7 cellular contexts compared by ENCODE assay signal in the genomic region with DNA sequence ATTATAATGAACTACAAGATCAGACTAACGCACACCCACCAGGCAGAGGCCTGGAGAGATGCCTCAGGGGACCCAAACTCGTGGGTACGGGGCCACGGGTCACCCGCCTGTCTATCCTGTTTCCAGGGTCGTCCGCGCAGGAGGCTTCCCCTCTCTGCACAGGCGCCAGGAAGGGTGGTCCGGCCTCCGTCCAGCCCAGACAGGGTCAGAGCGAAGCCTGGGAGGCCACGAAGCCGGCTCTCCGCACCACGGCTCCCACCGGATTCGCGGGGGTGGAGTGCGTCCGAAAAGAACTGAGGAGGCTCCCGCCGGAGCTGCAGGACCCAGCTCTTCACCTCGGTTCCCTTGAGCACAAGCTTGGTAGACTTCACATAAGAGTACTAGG.
A peak's percentile ranks its signal among the peaks of the same experiment; 100 is the strongest.
DNase-seq lines count a peak whose midpoint lies in the region; ATAC-seq and TF ChIP-seq lines count a peak whose summit lies in the region.
"Not testable (repeated sequence)": the region's sequence is repeated elsewhere in the genome, so short reads cannot be mapped to it uniquely, and the experiment has no call there.

No MANE protein-coding gene starts in this region.

- not testable (repeated sequence) for H3K27ac Mint-ChIP-seq in activated T-cell treated with anti-CD3 and anti-CD28 coated beads, Interleukin-2, amount 50 U/mL, for 72 hours; stimulated activated effector memory CD8-positive, alpha-beta T cell treated with anti-CD3 and anti-CD28 coated beads, Interleukin-12 subunit alpha, Interleukin-12 subunit beta, amount 100 ng/mL, for 72 hours
- H3K27ac Mint-ChIP-seq in central memory CD8-positive, alpha-beta T cell (ENCODE audit: low read depth) = peak overlapping the region; percentile 76
- peak overlapping the region; percentile 63 for H3K27ac Mint-ChIP-seq in memory B cell

- H3K4me3 Mint-ChIP-seq in activated T-cell treated with anti-CD3 and anti-CD28 coated beads, Interleukin-2, amount 50 U/mL, for 72 hours = peak overlapping the region; percentile 48 to 64
- peak overlapping the region; percentile 66 for H3K4me3 Mint-ChIP-seq in central memory CD8-positive, alpha-beta T cell
- H3K4me3 Mint-ChIP-seq in memory B cell = peak overlapping the region; percentile 75
- peak overlapping the region; percentile 54 for H3K4me3 Mint-ChIP-seq in stimulated activated effector memory CD8-positive, alpha-beta T cell treated with anti-CD3 and anti-CD28 coated beads, Interleukin-12 subunit alpha, Interleukin-12 subunit beta, amount 100 ng/mL, for 72 hours

- not testable (repeated sequence) for TF ChIP-seq POLR2A in gastroesophageal sphincter (IDR thresholded peaks at IDR 0.05)

- not testable (repeated sequence) for H3K4me3 ChIP-seq in RWPE2 (ENCODE audit: severe bottlenecking)
- peak overlapping the region; percentile 35 to 54 for H3K4me3 ChIP-seq in gastroesophageal sphincter

- H3K9me3 ChIP-seq in RWPE2 (ENCODE audit: severe bottlenecking); gastroesophageal sphincter: not testable (repeated sequence)

- not testable (repeated sequence) for H3K36me3 ChIP-seq in RWPE2 (ENCODE audit: low read depth); gastroesophageal sphincter

- not testable (repeated sequence) for H3K27ac ChIP-seq in RWPE2 (ENCODE audit: poor library complexity, severe bottlenecking)
- H3K27ac ChIP-seq in gastroesophageal sphincter = peak overlapping the region in 1 of 4 donors; percentile 64

- DNase-seq in ELF-1 (ENCODE audit: low read depth, low spot score) = peak; percentile 8
- peak; percentile 15 for DNase-seq in RWPE2 (ENCODE audit: low spot score)
- DNase-seq in activated T-cell treated with anti-CD3 and anti-CD28 coated beads, Interleukin-2, amount 50 U/mL, for 72 hours; central memory CD8-positive, alpha-beta T cell (ENCODE audit: low spot score in 2 of 2); memory B cell (ENCODE audit: low spot score in 2 of 2); stimulated activated effector memory CD8-positive, alpha-beta T cell treated with anti-CD3 and anti-CD28 coated beads, Interleukin-12 subunit alpha, Interleukin-12 subunit beta, amount 100 ng/mL, for 72 hours (ENCODE audit: low spot score in 2 of 2): not testable (repeated sequence)

- not testable (repeated sequence) for H3K9me3 Mint-ChIP-seq in activated T-cell treated with anti-CD3 and anti-CD28 coated beads, Interleukin-2, amount 50 U/mL, for 72 hours; central memory CD8-positive, alpha-beta T cell
- peaks cover 12% of the 10 kb centered on the region for H3K9me3 Mint-ChIP-seq in memory B cell
- peaks cover 11% of the 10 kb centered on the region for H3K9me3 Mint-ChIP-seq in stimulated activated effector memory CD8-positive, alpha-beta T cell treated with anti-CD3 and anti-CD28 coated beads, Interleukin-12 subunit alpha, Interleukin-12 subunit beta, amount 100 ng/mL, for 72 hours

- H3K27me3 ChIP-seq in RWPE2 (ENCODE audit: insufficient read depth, poor library complexity, severe bottlenecking); gastroesophageal sphincter: not testable (repeated sequence)

- H3K36me3 Mint-ChIP-seq in activated T-cell treated with anti-CD3 and anti-CD28 coated beads, Interleukin-2, amount 50 U/mL, for 72 hours (ENCODE audit: insufficient read depth in 2 of 2); central memory CD8-positive, alpha-beta T cell (ENCODE audit: insufficient read depth); memory B cell; stimulated activated effector memory CD8-positive, alpha-beta T cell treated with anti-CD3 and anti-CD28 coated beads, Interleukin-12 subunit alpha, Interleukin-12 subunit beta, amount 100 ng/mL, for 72 hours: not testable (repeated sequence)

- not testable (repeated sequence) for H3K4me1 ChIP-seq in RWPE2 (ENCODE audit: insufficient read depth, poor library complexity, severe bottlenecking); gastroesophageal sphincter

- not testable (repeated sequence) for H3K27me3 Mint-ChIP-seq in activated T-cell treated with anti-CD3 and anti-CD28 coated beads, Interleukin-2, amount 50 U/mL, for 72 hours (ENCODE audit: low read depth); central memory CD8-positive, alpha-beta T cell; memory B cell

- not testable (repeated sequence) for ATAC-seq in RWPE2 (ENCODE audit: low read depth); activated T-cell treated with anti-CD3 and anti-CD28 coated beads, Interleukin-2, amount 50 U/mL, for 72 hours (replicated peaks in 1 of 2); central memory CD8-positive, alpha-beta T cell (replicated peaks; ENCODE audit: extremely low read depth, poor library complexity, severe bottlenecking); gastroesophageal sphincter; stimulated activated effector memory CD8-positive, alpha-beta T cell treated with anti-CD3 and anti-CD28 coated beads, Interleukin-12 subunit alpha, Interleukin-12 subunit beta, amount 100 ng/mL, for 72 hours
- ATAC-seq in memory B cell (ENCODE audit: low read depth) = peak; percentile 24

- not testable (repeated sequence) for TF ChIP-seq CTCF in RWPE2 (IDR thresholded peaks at IDR 0.05; ENCODE audit: poor library complexity, severe bottlenecking); gastroesophageal sphincter (IDR thresholded peaks at IDR 0.05)

- WGBS in gastroesophageal sphincter (ENCODE audit: low coverage in 1 of 2), 2 donors = 44% methylated on average over 3 of the region's 24 CpGs; no CpG with 5 or more reads in 1 of the 2 donors

- not testable (repeated sequence) for H3K4me1 Mint-ChIP-seq in activated T-cell treated with anti-CD3 and anti-CD28 coated beads, Interleukin-2, amount 50 U/mL, for 72 hours (ENCODE audit: low read depth); central memory CD8-positive, alpha-beta T cell; memory B cell; stimulated activated effector memory CD8-positive, alpha-beta T cell treated with anti-CD3 and anti-CD28 coated beads, Interleukin-12 subunit alpha, Interleukin-12 subunit beta, amount 100 ng/mL, for 72 hours

- not testable (repeated sequence) for TF ChIP-seq EP300 in gastroesophageal sphincter (IDR thresholded peaks at IDR 0.05)
